In the genomic region with DNA sequence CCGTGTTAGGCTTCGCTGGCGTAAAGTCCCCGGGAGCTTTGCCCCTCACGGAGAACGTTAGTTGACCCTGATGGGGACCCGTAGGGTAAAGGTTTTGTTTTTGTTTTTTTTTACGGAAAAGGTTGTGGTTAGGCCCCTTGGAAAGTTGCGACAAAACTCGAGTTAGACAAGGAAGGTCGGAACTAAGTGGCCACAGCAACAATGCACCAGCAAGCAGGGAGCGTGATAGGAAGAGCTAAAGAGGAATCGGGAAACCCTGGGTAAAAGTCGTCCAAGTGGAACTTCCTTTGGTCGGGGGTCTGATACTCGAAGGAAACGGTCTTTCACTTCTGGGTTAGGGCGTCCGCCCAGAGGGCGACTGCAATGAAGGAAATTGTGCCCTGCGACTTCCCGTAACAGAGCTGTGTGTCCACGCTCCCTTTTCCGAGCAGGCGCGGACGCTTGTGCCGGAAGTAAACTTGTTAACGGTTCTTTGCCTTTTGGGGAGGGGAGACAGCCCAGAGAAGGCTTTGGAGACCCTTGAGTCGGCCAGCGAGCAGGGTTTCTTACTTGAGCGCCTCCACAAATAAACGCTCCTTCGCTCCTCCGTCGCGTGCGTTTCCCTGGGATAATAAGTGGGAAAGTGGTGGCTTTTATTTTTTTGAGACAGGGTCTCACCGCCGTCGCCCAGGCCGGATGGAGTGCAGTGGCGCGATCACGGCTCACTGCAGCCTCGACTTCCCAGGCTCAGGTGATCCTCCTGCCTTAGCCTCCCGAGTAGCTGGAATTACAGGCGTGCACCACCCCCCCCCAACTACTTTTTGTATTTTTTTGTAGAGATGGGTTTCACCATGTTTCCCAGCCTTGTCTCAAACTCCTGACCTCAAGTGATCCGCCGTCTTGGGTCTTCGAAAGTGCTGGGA, we compare ENCODE assay signal across 1 cellular context.
TF ChIP-seq lines count a peak whose summit lies in the region.

No MANE protein-coding gene starts in this region.

TF ChIP-seq in HepG2, 621 proteins besides CTCF, POLR2A, EP300 and RAD21 (continued from another document and continues in another):
- TF ChIP-seq ATF1 (CRISPR knock-in tag; IDR thresholded peaks at IDR 0.05) (peak; percentile 81), ATM (IDR thresholded peaks at IDR 0.05; ENCODE audit: borderline replicate concordance) (no peak), ZNF496 (CRISPR knock-in tag; IDR thresholded peaks at IDR 0.05; ENCODE audit: insufficient replicate concordance) (no peak), ZNF776 (CRISPR knock-in tag; IDR thresholded peaks at IDR 0.05) (no peak), NFKB2 (CRISPR knock-in tag; IDR thresholded peaks at IDR 0.05; ENCODE audit: borderline replicate concordance) (peak; percentile 73; the same call in 1 of the 2 replicates), FOXK1 (CRISPR knock-in tag; IDR thresholded peaks at IDR 0.05; ENCODE audit: borderline replicate concordance, low read depth) (peak; percentile 91), ZNF878 (CRISPR knock-in tag; IDR thresholded peaks at IDR 0.05) (peak; percentile 89), NRL (CRISPR knock-in tag; IDR thresholded peaks at IDR 0.05; ENCODE audit: borderline replicate concordance) (no peak), ZSCAN21 (CRISPR knock-in tag; IDR thresholded peaks at IDR 0.05; ENCODE audit: borderline replicate concordance) (peak; percentile 12; the same call in 1 of the 2 replicates), NR2F1 (CRISPR knock-in tag; IDR thresholded peaks at IDR 0.05) (peak in 1 of 2 experiments; percentile 67; a peak in 2 of 4 replicates), ZNF772 (CRISPR knock-in tag; IDR thresholded peaks at IDR 0.05) (peak; percentile 96), NKX3-1 (CRISPR knock-in tag; IDR thresholded peaks at IDR 0.05) (peak; percentile 61; the same call in 1 of the 2 replicates), GPN1 (CRISPR knock-in tag; IDR thresholded peaks at IDR 0.05; ENCODE audit: borderline replicate concordance) (no peak), ZNF230 (CRISPR knock-in tag; IDR thresholded peaks at IDR 0.05) (peak; percentile 54), PHF21A (CRISPR knock-in tag; IDR thresholded peaks at IDR 0.05) (peak; percentile 90), ZNF317 (CRISPR knock-in tag; IDR thresholded peaks at IDR 0.05) (peak; percentile 70), FOSL2 (CRISPR knock-in tag; IDR thresholded peaks at IDR 0.05) (peak; percentile 39; the same call in 1 of the 2 replicates), ZNF136 (CRISPR knock-in tag; IDR thresholded peaks at IDR 0.05; ENCODE audit: low read depth) (no peak; the same call in 1 of the 2 replicates), ZNF280B (CRISPR knock-in tag; IDR thresholded peaks at IDR 0.05; ENCODE audit: borderline replicate concordance) (peak; percentile 45), SP5 (CRISPR knock-in tag; IDR thresholded peaks at IDR 0.05; ENCODE audit: borderline replicate concordance, low read depth) (no peak), GRHL1 (CRISPR knock-in tag; conservative IDR thresholded peaks at IDR 0.05) (no peak), ZNF7 (CRISPR knock-in tag; IDR thresholded peaks at IDR 0.05) (0 out of 2 replicates have a peak, but pooled peaks have one; percentile 22), ZNF841 (CRISPR knock-in tag; IDR thresholded peaks at IDR 0.05; ENCODE audit: borderline replicate concordance) (no peak; the same call in 1 of the 2 replicates), SKI (IDR thresholded peaks at IDR 0.05; ENCODE audit: partially characterized antibody) (no peak), TEAD3 (CRISPR knock-in tag; optimal IDR thresholded peaks at IDR 0.05; ENCODE audit: borderline replicate concordance) (no peak), NBN (conservative IDR thresholded peaks at IDR 0.05) (no peak), ZNF550 (CRISPR knock-in tag; IDR thresholded peaks at IDR 0.05; ENCODE audit: borderline replicate concordance) (peak; percentile 70; the same call in 1 of the 2 replicates), ZNF615 (CRISPR knock-in tag; IDR thresholded peaks at IDR 0.05; ENCODE audit: borderline replicate concordance) (0 out of 2 replicates have a peak, but pooled peaks have one; percentile 21), ELF3 (CRISPR knock-in tag; IDR thresholded peaks at IDR 0.05) (peak; percentile 92), JUN (CRISPR knock-in tag; IDR thresholded peaks at IDR 0.05) (no peak), THAP9 (CRISPR knock-in tag; IDR thresholded peaks at IDR 0.05; ENCODE audit: borderline replicate concordance) (peak; percentile 86; the same call in 1 of the 2 replicates)
- TF ChIP-seq, protein P1, sequence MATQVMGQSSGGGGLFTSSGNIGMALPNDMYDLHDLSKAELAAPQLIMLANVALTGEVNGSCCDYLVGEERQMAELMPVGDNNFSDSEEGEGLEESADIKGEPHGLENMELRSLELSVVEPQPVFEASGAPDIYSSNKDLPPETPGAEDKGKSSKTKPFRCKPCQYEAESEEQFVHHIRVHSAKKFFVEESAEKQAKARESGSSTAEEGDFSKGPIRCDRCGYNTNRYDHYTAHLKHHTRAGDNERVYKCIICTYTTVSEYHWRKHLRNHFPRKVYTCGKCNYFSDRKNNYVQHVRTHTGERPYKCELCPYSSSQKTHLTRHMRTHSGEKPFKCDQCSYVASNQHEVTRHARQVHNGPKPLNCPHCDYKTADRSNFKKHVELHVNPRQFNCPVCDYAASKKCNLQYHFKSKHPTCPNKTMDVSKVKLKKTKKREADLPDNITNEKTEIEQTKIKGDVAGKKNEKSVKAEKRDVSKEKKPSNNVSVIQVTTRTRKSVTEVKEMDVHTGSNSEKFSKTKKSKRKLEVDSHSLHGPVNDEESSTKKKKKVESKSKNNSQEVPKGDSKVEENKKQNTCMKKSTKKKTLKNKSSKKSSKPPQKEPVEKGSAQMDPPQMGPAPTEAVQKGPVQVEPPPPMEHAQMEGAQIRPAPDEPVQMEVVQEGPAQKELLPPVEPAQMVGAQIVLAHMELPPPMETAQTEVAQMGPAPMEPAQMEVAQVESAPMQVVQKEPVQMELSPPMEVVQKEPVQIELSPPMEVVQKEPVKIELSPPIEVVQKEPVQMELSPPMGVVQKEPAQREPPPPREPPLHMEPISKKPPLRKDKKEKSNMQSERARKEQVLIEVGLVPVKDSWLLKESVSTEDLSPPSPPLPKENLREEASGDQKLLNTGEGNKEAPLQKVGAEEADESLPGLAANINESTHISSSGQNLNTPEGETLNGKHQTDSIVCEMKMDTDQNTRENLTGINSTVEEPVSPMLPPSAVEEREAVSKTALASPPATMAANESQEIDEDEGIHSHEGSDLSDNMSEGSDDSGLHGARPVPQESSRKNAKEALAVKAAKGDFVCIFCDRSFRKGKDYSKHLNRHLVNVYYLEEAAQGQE (IDR thresholded peaks at IDR 0.05; ENCODE audit: borderline replicate concordance in 1 of 2, low read depth in 1 of 2, low read length in 2 of 2): peak in 1 of 2 experiments; percentile 62; a peak in 1 of 4 replicates
- TF ChIP-seq, protein P2, sequence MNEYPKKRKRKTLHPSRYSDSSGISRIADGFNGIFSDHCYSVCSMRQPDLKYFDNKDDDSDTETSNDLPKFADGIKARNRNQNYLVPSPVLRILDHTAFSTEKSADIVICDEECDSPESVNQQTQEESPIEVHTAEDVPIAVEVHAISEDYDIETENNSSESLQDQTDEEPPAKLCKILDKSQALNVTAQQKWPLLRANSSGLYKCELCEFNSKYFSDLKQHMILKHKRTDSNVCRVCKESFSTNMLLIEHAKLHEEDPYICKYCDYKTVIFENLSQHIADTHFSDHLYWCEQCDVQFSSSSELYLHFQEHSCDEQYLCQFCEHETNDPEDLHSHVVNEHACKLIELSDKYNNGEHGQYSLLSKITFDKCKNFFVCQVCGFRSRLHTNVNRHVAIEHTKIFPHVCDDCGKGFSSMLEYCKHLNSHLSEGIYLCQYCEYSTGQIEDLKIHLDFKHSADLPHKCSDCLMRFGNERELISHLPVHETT (CRISPR knock-in tag; conservative IDR thresholded peaks at IDR 0.05): peak; percentile 80; the same call in 1 of the 2 replicates
- TF ChIP-seq, protein P3, sequence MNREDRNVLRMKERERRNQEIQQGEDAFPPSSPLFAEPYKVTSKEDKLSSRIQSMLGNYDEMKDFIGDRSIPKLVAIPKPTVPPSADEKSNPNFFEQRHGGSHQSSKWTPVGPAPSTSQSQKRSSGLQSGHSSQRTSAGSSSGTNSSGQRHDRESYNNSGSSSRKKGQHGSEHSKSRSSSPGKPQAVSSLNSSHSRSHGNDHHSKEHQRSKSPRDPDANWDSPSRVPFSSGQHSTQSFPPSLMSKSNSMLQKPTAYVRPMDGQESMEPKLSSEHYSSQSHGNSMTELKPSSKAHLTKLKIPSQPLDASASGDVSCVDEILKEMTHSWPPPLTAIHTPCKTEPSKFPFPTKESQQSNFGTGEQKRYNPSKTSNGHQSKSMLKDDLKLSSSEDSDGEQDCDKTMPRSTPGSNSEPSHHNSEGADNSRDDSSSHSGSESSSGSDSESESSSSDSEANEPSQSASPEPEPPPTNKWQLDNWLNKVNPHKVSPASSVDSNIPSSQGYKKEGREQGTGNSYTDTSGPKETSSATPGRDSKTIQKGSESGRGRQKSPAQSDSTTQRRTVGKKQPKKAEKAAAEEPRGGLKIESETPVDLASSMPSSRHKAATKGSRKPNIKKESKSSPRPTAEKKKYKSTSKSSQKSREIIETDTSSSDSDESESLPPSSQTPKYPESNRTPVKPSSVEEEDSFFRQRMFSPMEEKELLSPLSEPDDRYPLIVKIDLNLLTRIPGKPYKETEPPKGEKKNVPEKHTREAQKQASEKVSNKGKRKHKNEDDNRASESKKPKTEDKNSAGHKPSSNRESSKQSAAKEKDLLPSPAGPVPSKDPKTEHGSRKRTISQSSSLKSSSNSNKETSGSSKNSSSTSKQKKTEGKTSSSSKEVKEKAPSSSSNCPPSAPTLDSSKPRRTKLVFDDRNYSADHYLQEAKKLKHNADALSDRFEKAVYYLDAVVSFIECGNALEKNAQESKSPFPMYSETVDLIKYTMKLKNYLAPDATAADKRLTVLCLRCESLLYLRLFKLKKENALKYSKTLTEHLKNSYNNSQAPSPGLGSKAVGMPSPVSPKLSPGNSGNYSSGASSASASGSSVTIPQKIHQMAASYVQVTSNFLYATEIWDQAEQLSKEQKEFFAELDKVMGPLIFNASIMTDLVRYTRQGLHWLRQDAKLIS (CRISPR knock-in tag; IDR thresholded peaks at IDR 0.05): peak; percentile 91; the same call in 1 of the 2 replicates
- TF ChIP-seq, protein P4, sequence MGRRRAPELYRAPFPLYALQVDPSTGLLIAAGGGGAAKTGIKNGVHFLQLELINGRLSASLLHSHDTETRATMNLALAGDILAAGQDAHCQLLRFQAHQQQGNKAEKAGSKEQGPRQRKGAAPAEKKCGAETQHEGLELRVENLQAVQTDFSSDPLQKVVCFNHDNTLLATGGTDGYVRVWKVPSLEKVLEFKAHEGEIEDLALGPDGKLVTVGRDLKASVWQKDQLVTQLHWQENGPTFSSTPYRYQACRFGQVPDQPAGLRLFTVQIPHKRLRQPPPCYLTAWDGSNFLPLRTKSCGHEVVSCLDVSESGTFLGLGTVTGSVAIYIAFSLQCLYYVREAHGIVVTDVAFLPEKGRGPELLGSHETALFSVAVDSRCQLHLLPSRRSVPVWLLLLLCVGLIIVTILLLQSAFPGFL (CRISPR knock-in tag; IDR thresholded peaks at IDR 0.05): no peak
